Comparison of ENCODE assay signal across 12 cellular contexts in genomic region chr11:75603791-75604736, GRCh38. TPM values are rescaled to one million over a fixed set of nuclear protein-coding genes. Genes with fewer than 3 reads are reported as not detected.
DNase-seq lines count a peak whose midpoint lies in the region; ATAC-seq, FAIRE-seq and TF ChIP-seq lines count a peak whose summit lies in the region.
"Had no signal": no experiment of that assay in that cellular context is flagged by ENCODE, and none has a peak within 500 bp of the region (broad histone marks: within the 10 kb centered on the region; RNA-seq: fewer than 3 reads in every experiment).

No MANE protein-coding gene starts in this region.

- ATAC-seq in GM19328 (IDR thresholded peaks at IDR 0.05; ENCODE audit: unreplicated experiment): no peak
- ATAC-seq: stimulated activated naive CD8-positive, alpha-beta T cell treated with anti-CD3 and anti-CD28 coated beads, Interleukin-15, amount 100 ng/mL, for 72 hours had no signal

- H3K4me1 ChIP-seq in PC-9 (replicated peaks; ENCODE audit: insufficient read depth): peaks cover 13% of the 10 kb centered on the region
- H3K4me1 ChIP-seq in endothelial cell of umbilical vein (ENCODE audit: control insufficient read depth, extremely low read depth, insufficient read depth, low read length): peaks cover 24% of the 10 kb centered on the region

- H3K36me3 ChIP-seq in PC-9 (ENCODE audit: low read depth): no peaks in the 10 kb centered on the region
- no peaks in the 10 kb centered on the region for H3K36me3 ChIP-seq in endothelial cell of umbilical vein (ENCODE audit: control insufficient read depth in 2 of 2, extremely low read depth in 1 of 2, insufficient read depth in 2 of 2, low read length in 2 of 2)

- peak; percentile 42 for DNase-seq in COLO829 (ENCODE audit: low spot score)
- peak; percentile 16 to 60 for DNase-seq in PC-9
- DNase-seq in endothelial cell of umbilical vein (ENCODE audit: low read depth, low spot score): peak; percentile 92
- peak; percentile 71 for DNase-seq in pulmonary artery endothelial cell (ENCODE audit: low read depth, low spot score)
- DNase-seq in NCI-H2227 treated with DMSO at 0.1 percent for 48 hours (lab: John Stamatoyannopoulos, UW): no peak
- DNase-seq in NCI-H345 (lab: John Stamatoyannopoulos, UW): no peak
- no peak for DNase-seq in NCI-H2227 (lab: John Stamatoyannopoulos, UW; ENCODE audit: unreplicated experiment)
- DNase-seq: activated CD4-positive, CD25-positive, alpha-beta regulatory T cell treated with anti-CD3 and anti-CD28 coated beads, Interleukin-2, amount 50 U/mL, for 72 hours; DMS153; NCI-H2081; stimulated activated naive CD8-positive, alpha-beta T cell treated with anti-CD3 and anti-CD28 coated beads, Interleukin-15, amount 100 ng/mL, for 72 hours had no signal

- CTCF ChIA-PET in PC-9 (lab: Charles Lee) (no interaction called here), endothelial cell of umbilical vein (lab: Charles Lee) (interaction anchor here (0.8 to 3.5 kb wide), 8 partner anchors 9 to 102 kb away, joined by 3 to 16 read pairs (median 4); no protein-coding TSS in a partner anchor)

- H3K9me1 ChIP-seq in endothelial cell of umbilical vein (replicated peaks; ENCODE audit: control insufficient read depth, extremely low read depth, insufficient read depth, low read length): no peaks in the 10 kb centered on the region

- H4K20me1 ChIP-seq in PC-9 (ENCODE audit: insufficient read depth) (no peaks in the 10 kb centered on the region), endothelial cell of umbilical vein (replicated peaks; ENCODE audit: control insufficient read depth, extremely low read depth, insufficient read depth, low read length) (no peaks in the 10 kb centered on the region)

- BruUV-seq in PC-9 (replicated peaks; lab: Mats Ljungman, UMichigan): TSS peak; percentile 75
- BruUV-seq in endothelial cell of umbilical vein (replicated peaks; lab: Mats Ljungman, UMichigan): TSS peak; percentile 95

- H3F3A ChIP-seq in PC-9 (ENCODE audit: insufficient read depth, low read depth): peaks cover 11% of the 10 kb centered on the region; the same call in 1 of the 2 replicates

- intact Hi-C loops in PC-9 (cut with micrococcal nuclease; ENCODE audit: unreplicated experiment) (no loop called here), endothelial cell of umbilical vein (cut with micrococcal nuclease) (loop anchor here (1.0 to 5.0 kb wide), 2 partner anchors 22 to 63 kb away; partner anchors contain the start of gene MAP6)

- H3K4me3 ChIP-seq in PC-9 (no peak overlapping the region), endothelial cell of umbilical vein (replicated peaks in 1 of 3; ENCODE audit: insufficient read depth in 1 of 3, low read depth in 1 of 3, low read length in 3 of 3) (peak overlapping the region in 1 of 3 experiments; percentile 40)

- no peaks in the 10 kb centered on the region for H3K9me3 ChIP-seq in PC-9 (ENCODE audit: insufficient read depth, low read depth)
- no peaks in the 10 kb centered on the region for H3K9me3 ChIP-seq in endothelial cell of umbilical vein (replicated peaks; ENCODE audit: control insufficient read depth, insufficient read depth, low read length)

- POLR2A ChIA-PET in PC-9 (lab: Charles Lee; ENCODE audit: unreplicated experiment) (interaction anchor here (0.6 to 0.7 kb wide), 3 partner anchors 48 to 422 kb away, joined by 3 to 9 read pairs (median 4); no protein-coding TSS in a partner anchor), endothelial cell of umbilical vein (lab: Charles Lee) (interaction anchor here (0.6 to 1.6 kb wide), 2 partner anchors 20 to 671 kb away, joined by 3 to 7 read pairs; no protein-coding TSS in a partner anchor)

- H3K27me3 ChIP-seq in PC-9 (ENCODE audit: insufficient read depth, low read depth) (no peaks in the 10 kb centered on the region), endothelial cell of umbilical vein (ENCODE audit: control insufficient read depth in 2 of 2, insufficient read depth in 2 of 2, low read length in 2 of 2) (no peaks in the 10 kb centered on the region)

- no peaks in the 10 kb centered on the region for H3K9me2 ChIP-seq in PC-9 (ENCODE audit: insufficient read depth)

- FAIRE-seq in endothelial cell of umbilical vein (lab: Jason Lieb, UNC): peak; percentile 99

- dilution Hi-C loops in endothelial cell of umbilical vein (cut with MboI; ENCODE audit: extremely low pct_ligation_motif_present, low sequenced_read_pairs): no loop called here

- TF ChIP-seq POLR2A in endothelial cell of umbilical vein (IDR thresholded peaks at IDR 0.05; ENCODE audit: low read depth, low read length): peak; percentile 49

- H3K27ac ChIP-seq in PC-9: no peak overlapping the region
- peak overlapping the region; percentile 88 for H3K27ac ChIP-seq in endothelial cell of umbilical vein (ENCODE audit: insufficient read depth, low read depth, low read length)

- H3K9ac ChIP-seq in endothelial cell of umbilical vein (replicated peaks; ENCODE audit: extremely low read depth, insufficient read depth, low read length): peak overlapping the region; percentile 60

- H3K79me2 ChIP-seq in PC-9 (ENCODE audit: low read depth) (no peaks in the 10 kb centered on the region), endothelial cell of umbilical vein (ENCODE audit: control insufficient read depth, insufficient read depth, low read length) (no peaks in the 10 kb centered on the region)

- H3K4me2 ChIP-seq in PC-9: peak overlapping the region; percentile 17; the same call in 1 of the 2 replicates
- H3K4me2 ChIP-seq in endothelial cell of umbilical vein (ENCODE audit: insufficient read depth, low read length): peak overlapping the region; percentile 71

- H2AFZ ChIP-seq in PC-9: peak overlapping the region; percentile 34
- H2AFZ ChIP-seq in endothelial cell of umbilical vein (ENCODE audit: low read depth, low read length): peak overlapping the region; percentile 79

- TF ChIP-seq CTCF in PC-9 (conservative IDR thresholded peaks at IDR 0.05) (no peak), endothelial cell of umbilical vein (IDR thresholded peaks at IDR 0.05; ENCODE audit: extremely low read depth in 1 of 2, insufficient read depth in 1 of 2, low read depth in 1 of 2, low read length in 2 of 2) (no peak)

TF ChIP-seq in endothelial cell of umbilical vein, 7 proteins besides CTCF, POLR2A, EP300 and RAD21:
- no peak for TF ChIP-seq MYC (IDR thresholded peaks at IDR 0.05; ENCODE audit: low read depth, low read length)
- peak; percentile 84 for TF ChIP-seq FOS (IDR thresholded peaks at IDR 0.05; ENCODE audit: borderline replicate concordance, insufficient read depth, low read length)
- TF ChIP-seq JUN (IDR thresholded peaks at IDR 0.05; ENCODE audit: borderline replicate concordance, insufficient read depth, insufficient read length, low read depth): peak; percentile 87
- TF ChIP-seq MAX (IDR thresholded peaks at IDR 0.05; ENCODE audit: insufficient read depth, insufficient read length): no peak

RNA-seq across cellular contexts. Expression of gene SERPINH1, which starts 42.0 kb away (rescaled TPM):
- total RNA-seq in PC-9 (2021): 152 and 180 TPM in 2 replicates
- 384 and 409 TPM in 2 replicates for total RNA-seq in endothelial cell of umbilical vein
- 816 and 1,196 TPM in 2 replicates for polyA plus RNA-seq in endothelial cell of umbilical vein
- 484 and 524 TPM in 2 replicates for polyA plus RNA-seq in endothelial cell of umbilical vein (2011; cell fraction: cytosol; rRNA removed)
- 284 and 302 TPM in 2 replicates for polyA plus RNA-seq in endothelial cell of umbilical vein (2011; cell fraction: nucleus; rRNA removed)
- 320 and 386 TPM in 2 replicates for polyA plus RNA-seq in endothelial cell of umbilical vein (2012)
- polyA minus RNA-seq in endothelial cell of umbilical vein: 359 and 398 TPM in 2 replicates
- 120 TPM for polyA minus RNA-seq in endothelial cell of umbilical vein (2011; cell fraction: cytosol; rRNA and poly(A)+ RNA removed)
- polyA minus RNA-seq in endothelial cell of umbilical vein (2011; cell fraction: nucleus; rRNA and poly(A)+ RNA removed): 95.0 and 155 TPM in 2 replicates
- 426 and 732 TPM in 2 replicates for total RNA-seq in pulmonary artery endothelial cell

Comparison
In these comparisons a context has a peak if more than half of its experiments do, and no peak if none do; other contexts are left out.
1. DNase-seq: peak in COLO829 (single experiment), PC-9 (2 of 2), endothelial cell of umbilical vein (single experiment) and pulmonary artery endothelial cell (single experiment); none in NCI-H2227 treated with DMSO at 0.1 percent for 48 hours (single experiment), NCI-H345 (single experiment) and NCI-H2227 (single experiment).